Comparison of ENCODE assay signal across 15 cellular contexts in the genomic region with DNA sequence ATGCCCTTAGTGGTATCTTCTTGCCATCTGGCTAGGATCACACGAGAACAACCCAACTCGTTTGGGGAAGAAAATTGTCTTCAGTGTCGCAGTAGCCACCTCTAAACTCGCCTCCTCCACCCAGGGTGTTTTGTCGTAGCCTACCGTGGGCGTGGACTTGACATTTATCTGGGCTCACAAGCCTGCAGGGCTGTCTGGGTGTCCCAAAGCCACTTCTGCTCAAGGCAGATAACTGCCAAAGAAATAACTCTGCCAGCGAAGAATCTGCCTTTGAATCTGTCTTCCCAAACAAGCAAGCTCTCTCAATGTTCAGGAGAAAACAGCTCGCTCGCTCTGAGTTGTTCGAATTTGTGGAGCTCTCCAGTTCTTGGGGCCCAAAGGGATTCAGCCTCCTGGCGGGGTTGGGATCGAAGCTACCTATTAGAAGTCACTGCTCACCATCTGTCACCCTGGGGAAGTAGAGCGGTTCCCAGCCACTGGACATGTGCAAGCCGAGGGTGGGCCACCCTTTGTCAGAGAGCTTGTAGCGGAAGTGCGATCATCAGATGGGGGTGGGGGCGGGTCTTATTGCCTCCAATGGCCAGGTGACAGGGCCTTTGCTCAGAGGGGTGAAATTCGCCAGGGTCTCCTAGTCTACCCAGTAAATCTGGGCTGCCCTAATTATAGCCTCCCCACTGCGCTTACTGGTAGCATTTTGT. TPM values are rescaled to one million over a fixed set of nuclear protein-coding genes. Genes with fewer than 3 reads are reported as not detected.
DNase-seq lines count a peak whose midpoint lies in the region; ATAC-seq and TF ChIP-seq lines count a peak whose summit lies in the region.
"Had no signal": no experiment of that assay in that cellular context is flagged by ENCODE, and none has a peak within 500 bp of the region (broad histone marks: within the 10 kb centered on the region; RNA-seq: fewer than 3 reads in every experiment).

No MANE protein-coding gene starts in this region.

- intact Hi-C loops in CD4-positive, alpha-beta T cell (cut with DNase I, micrococcal nuclease), result no loop called here

- POLR2A ChIA-PET in CD4-positive, alpha-beta T cell (lab: Charles Lee), result no interaction called here

- no peaks in the 10 kb centered on the region for H3K9me3 ChIP-seq in CD4-positive, alpha-beta T cell (ENCODE audit: control insufficient read depth, low read length)

- H3K4me3 Mint-ChIP-seq in glutamatergic neuron (ENCODE audit: unreplicated experiment), result peak overlapping the region; percentile 67
- no peak overlapping the region for H3K4me3 Mint-ChIP-seq in CD4-positive, alpha-beta T cell
- H3K4me3 Mint-ChIP-seq: activated naive CD8-positive, alpha-beta T cell treated with anti-CD3 and anti-CD28 coated beads, Interleukin-2, amount 10 ng/mL, durations not matched to agents 7 days and 5 days had no signal

- no peaks in the 10 kb centered on the region for H3K27me3 ChIP-seq in CD4-positive, alpha-beta T cell (ENCODE audit: control insufficient read depth, insufficient read depth, low read length)

- H3K36me3 Mint-ChIP-seq in glutamatergic neuron (ENCODE audit: unreplicated experiment), result no peaks in the 10 kb centered on the region
- no peaks in the 10 kb centered on the region for H3K36me3 Mint-ChIP-seq in CD4-positive, alpha-beta T cell (ENCODE audit: low read depth)
- H3K36me3 Mint-ChIP-seq: activated naive CD8-positive, alpha-beta T cell treated with anti-CD3 and anti-CD28 coated beads, Interleukin-2, amount 10 ng/mL, durations not matched to agents 7 days and 5 days had no signal

- ATAC-seq in left lobe of liver, result no peak
- ATAC-seq in CD4-positive, alpha-beta T cell (ENCODE audit: poor library complexity), result no peak
- ATAC-seq: left colon, PC-3 had no signal

- H3K27ac ChIP-seq in CD4-positive, alpha-beta T cell (ENCODE audit: low read depth, low read length), result no peak overlapping the region

- peak overlapping the region; percentile 97 for H3K27ac Mint-ChIP-seq in glutamatergic neuron (ENCODE audit: unreplicated experiment)
- H3K27ac Mint-ChIP-seq in CD4-positive, alpha-beta T cell, result no peak overlapping the region
- H3K27ac Mint-ChIP-seq: activated naive CD8-positive, alpha-beta T cell treated with anti-CD3 and anti-CD28 coated beads, Interleukin-2, amount 10 ng/mL, durations not matched to agents 7 days and 5 days had no signal

- TF ChIP-seq CTCF in glutamatergic neuron (IDR thresholded peaks at IDR 0.05; ENCODE audit: partially characterized antibody, unreplicated experiment), result no peak
- no peak for TF ChIP-seq CTCF in CD4-positive, alpha-beta T cell (IDR thresholded peaks at IDR 0.05)

- H3K9me3 Mint-ChIP-seq in glutamatergic neuron (ENCODE audit: unreplicated experiment), result peaks cover 23% of the 10 kb centered on the region
- H3K9me3 Mint-ChIP-seq in CD4-positive, alpha-beta T cell, result no peaks in the 10 kb centered on the region
- H3K9me3 Mint-ChIP-seq: activated naive CD8-positive, alpha-beta T cell treated with anti-CD3 and anti-CD28 coated beads, Interleukin-2, amount 10 ng/mL, durations not matched to agents 7 days and 5 days had no signal

- CTCF ChIA-PET in CD4-positive, alpha-beta T cell (lab: Charles Lee), result no interaction called here

- DNase-seq in activated CD8-positive, alpha-beta memory T cell treated with anti-CD3 and anti-CD28 coated beads, Interleukin-2, amount 50 U/mL, for 48 hours, result peak; percentile 39
- no peak for DNase-seq in activated CD8-positive, alpha-beta memory T cell treated with anti-CD3 and anti-CD28 coated beads, Interleukin-2, amount 50 U/mL, for 4 hours
- peak; percentile 77 for DNase-seq in OCI-M2 (lab: John Stamatoyannopoulos, UW; ENCODE audit: unreplicated experiment)
- DNase-seq in glutamatergic neuron, result peak; percentile 75
- peak; percentile 63 for DNase-seq in superior temporal gyrus (ENCODE audit: extremely low spot score)
- no peak for DNase-seq in NCI-H1105 treated with DMSO at 0.1 percent for 48 hours (lab: John Stamatoyannopoulos, UW)
- DNase-seq in left lobe of liver (ENCODE audit: low spot score), result no peak
- DNase-seq in CD4-positive, alpha-beta T cell, result no peak
- DNase-seq: activated CD4-positive, CD25-positive, alpha-beta regulatory T cell; activated naive CD8-positive, alpha-beta T cell treated with anti-CD3 and anti-CD28 coated beads, Interleukin-2, amount 10 ng/mL, durations not matched to agents 7 days and 5 days; NCI-H1417; NCI-H446 treated with DMSO at 0.1 percent for 48 hours; PC-3; stimulated activated CD4-positive, alpha-beta T cell treated with anti-CD3 and anti-CD28 coated beads, Interleukin-2, amount 100 ng/mL, for 24 hours had no signal

- peaks cover 24% of the 10 kb centered on the region for H3K4me1 Mint-ChIP-seq in glutamatergic neuron (ENCODE audit: low read depth, unreplicated experiment)
- H3K4me1 Mint-ChIP-seq in CD4-positive, alpha-beta T cell (ENCODE audit: low read depth), result peaks cover 12% of the 10 kb centered on the region

- peaks cover 12% of the 10 kb centered on the region for H3K27me3 Mint-ChIP-seq in glutamatergic neuron (ENCODE audit: unreplicated experiment)
- H3K27me3 Mint-ChIP-seq in CD4-positive, alpha-beta T cell, result no peaks in the 10 kb centered on the region
- H3K27me3 Mint-ChIP-seq: activated naive CD8-positive, alpha-beta T cell treated with anti-CD3 and anti-CD28 coated beads, Interleukin-2, amount 10 ng/mL, durations not matched to agents 7 days and 5 days had no signal

RNA-seq across cellular contexts. Expression of gene BLOC1S4, which starts 14.8 kb away (rescaled TPM):
- total RNA-seq in glutamatergic neuron (ENCODE audit: unreplicated experiment), result 22.5 TPM
- 6.5 TPM for total RNA-seq in left lobe of liver
- total RNA-seq in CD4-positive, alpha-beta T cell, result 10 to 100 TPM; 24.6 to 27.6 TPM

RNA-seq across cellular contexts. Expression of gene MRFAP1L1, which starts 21.1 kb away (rescaled TPM):
- total RNA-seq in glutamatergic neuron (ENCODE audit: unreplicated experiment), result 66.1 TPM
- 26.7 TPM for total RNA-seq in left lobe of liver
- 10 to 100 TPM; 26.6 to 27.0 TPM for total RNA-seq in CD4-positive, alpha-beta T cell

RNA-seq across cellular contexts. Expression of gene S100P, which starts 37.1 kb away (rescaled TPM):
- total RNA-seq in glutamatergic neuron (ENCODE audit: unreplicated experiment) (not detected), left lobe of liver (2.3 TPM)
- total RNA-seq in CD4-positive, alpha-beta T cell, result 1 to 10 TPM in 1 of 2 experiments, under 1 TPM in 1; 0.58 to 2.8 TPM

RNA-seq across cellular contexts. Expression of gene KIAA0232, which starts 51.8 kb away (rescaled TPM):
- 64.4 TPM for total RNA-seq in glutamatergic neuron (ENCODE audit: unreplicated experiment)
- 16.6 TPM for total RNA-seq in left lobe of liver
- 10 to 100 TPM; 15.3 to 17.8 TPM for total RNA-seq in CD4-positive, alpha-beta T cell

Comparison
In these comparisons a context has a peak if more than half of its experiments do, and no peak if none do; other contexts are left out.
1. DNase-seq: peak in activated CD8-positive, alpha-beta memory T cell treated with anti-CD3 and anti-CD28 coated beads, Interleukin-2, amount 50 U/mL, for 48 hours (single experiment), OCI-M2 (single experiment), glutamatergic neuron (single experiment) and superior temporal gyrus (single experiment); none in activated CD8-positive, alpha-beta memory T cell treated with anti-CD3 and anti-CD28 coated beads, Interleukin-2, amount 50 U/mL, for 4 hours (single experiment), NCI-H1105 treated with DMSO at 0.1 percent for 48 hours (single experiment), left lobe of liver (single experiment) and CD4-positive, alpha-beta T cell (0 of 10).